ENCODE assay signal across 8 cellular contexts in genomic region chr11:118917488-118918127, GRCh38. TPM values are rescaled to one million over a fixed set of nuclear protein-coding genes. Genes with fewer than 3 reads are reported as not detected.
DNase-seq lines count a peak whose midpoint lies in the region; ATAC-seq and TF ChIP-seq lines count a peak whose summit lies in the region.

No MANE protein-coding gene starts in this region.

- H3K9me3 ChIP-seq in T-helper 17 cell (ENCODE audit: control insufficient read depth, low read length, poor library complexity, severe bottlenecking) (no peaks in the 10 kb centered on the region), mesodermal cell (ENCODE audit: control insufficient read depth, low read length) (no peaks in the 10 kb centered on the region)

- peak overlapping the region in 55 of 59 donors; percentile 50 to 98 (median 94) for H3K27ac ChIP-seq in dorsolateral prefrontal cortex
- peak overlapping the region; percentile 93 for H3K27ac ChIP-seq in mesodermal cell (ENCODE audit: low read depth, low read length, severe bottlenecking)

- intact Hi-C loops in activated CD4-positive, alpha-beta T cell treated with anti-CD3 and anti-CD28 coated beads, Interleukin-2, amount 10 ng/mL, durations not matched to agents 24 days and 14 days (cut with micrococcal nuclease) = loop anchor here (1.0 kb wide), 1 partner anchor 11 kb away; no protein-coding TSS in a partner anchor
- intact Hi-C loops in dorsolateral prefrontal cortex (cut with DNase I) = no loop called here

- H3K36me3 ChIP-seq in mesodermal cell (ENCODE audit: control insufficient read depth, insufficient read depth, low read length) = peaks cover 25% of the 10 kb centered on the region

- TF ChIP-seq CTCF in dorsolateral prefrontal cortex (IDR thresholded peaks at IDR 0.05 in 54 of 56, conservative IDR thresholded peaks at IDR 0.05 in 2 of 56; ENCODE audit: low read depth in 1 of 56, partially characterized antibody in 56 of 56) = no peak
- no peak for TF ChIP-seq CTCF in type B pancreatic cell (conservative IDR thresholded peaks at IDR 0.05)

- H3K4me1 Mint-ChIP-seq in activated CD4-positive, alpha-beta T cell treated with anti-CD3 and anti-CD28 coated beads, Interleukin-2, amount 10 ng/mL, durations not matched to agents 24 days and 14 days = peaks cover 82% of the 10 kb centered on the region
- H3K4me1 Mint-ChIP-seq in T-helper 17 cell (peaks cover 69% of the 10 kb centered on the region), type B pancreatic cell (ENCODE audit: unreplicated experiment) (peaks cover 67% of the 10 kb centered on the region)

- H3K9me3 Mint-ChIP-seq in activated CD4-positive, alpha-beta T cell treated with anti-CD3 and anti-CD28 coated beads, Interleukin-2, amount 10 ng/mL, durations not matched to agents 24 days and 14 days = no peaks in the 10 kb centered on the region
- no peaks in the 10 kb centered on the region for H3K9me3 Mint-ChIP-seq in type B pancreatic cell

- peak overlapping the region in 27 of 59 donors; percentile 0 to 55 (median 22) for H3K4me3 ChIP-seq in dorsolateral prefrontal cortex
- H3K4me3 ChIP-seq in mesodermal cell (ENCODE audit: extremely low read depth, insufficient read depth, low read length, poor library complexity, severe bottlenecking) = peak overlapping the region; percentile 30

- H3K27ac Mint-ChIP-seq in activated CD4-positive, alpha-beta T cell treated with anti-CD3 and anti-CD28 coated beads, Interleukin-2, amount 10 ng/mL, durations not matched to agents 24 days and 14 days = peak overlapping the region; percentile 97
- H3K27ac Mint-ChIP-seq in T-helper 17 cell (peak overlapping the region; percentile 98), type B pancreatic cell (peak overlapping the region; percentile 98)

- H3K36me3 Mint-ChIP-seq in activated CD4-positive, alpha-beta T cell treated with anti-CD3 and anti-CD28 coated beads, Interleukin-2, amount 10 ng/mL, durations not matched to agents 24 days and 14 days (ENCODE audit: low read depth) = peaks cover 14% of the 10 kb centered on the region
- H3K36me3 Mint-ChIP-seq in T-helper 17 cell (ENCODE audit: low read depth) (peaks cover 3% of the 10 kb centered on the region), type B pancreatic cell (no peaks in the 10 kb centered on the region)

- H3K4me1 ChIP-seq in mesodermal cell (ENCODE audit: control insufficient read depth, insufficient read depth, low read length, poor library complexity, severe bottlenecking) = peaks cover 93% of the 10 kb centered on the region

- H3K4me3 Mint-ChIP-seq in activated CD4-positive, alpha-beta T cell treated with anti-CD3 and anti-CD28 coated beads, Interleukin-2, amount 10 ng/mL, durations not matched to agents 24 days and 14 days = peak overlapping the region; percentile 90
- peak overlapping the region; percentile 79 for H3K4me3 Mint-ChIP-seq in T-helper 17 cell
- H3K4me3 Mint-ChIP-seq in type B pancreatic cell = peak overlapping the region; percentile 84

- H3K27me3 Mint-ChIP-seq in activated CD4-positive, alpha-beta T cell treated with anti-CD3 and anti-CD28 coated beads, Interleukin-2, amount 10 ng/mL, durations not matched to agents 24 days and 14 days = no peaks in the 10 kb centered on the region
- H3K27me3 Mint-ChIP-seq in T-helper 17 cell (no peaks in the 10 kb centered on the region), type B pancreatic cell (no peaks in the 10 kb centered on the region)

- no peaks in the 10 kb centered on the region for H3K27me3 ChIP-seq in dorsolateral prefrontal cortex

- 33 to 34% methylated on average over 8 to 9 of the region's 13 CpGs for WGBS in mesodermal cell (ENCODE audit: insufficient coverage in 2 of 2), 2 experiments

- peak; percentile 86 for DNase-seq in activated CD4-positive, alpha-beta T cell treated with anti-CD3 and anti-CD28 coated beads, Interleukin-2, amount 10 ng/mL, durations not matched to agents 24 days and 14 days
- DNase-seq in activated CD4-positive, alpha-beta T cell treated with anti-CD3 and anti-CD28 coated beads, Interleukin-2, amount 50 U/mL, for 4 hours = no peak
- DNase-seq in T-helper 17 cell (peak in 2 of 3 donors; percentile 43 to 54), dorsolateral prefrontal cortex (peak in 1 of 10 donors; percentile 42), type B pancreatic cell (ENCODE audit: extremely low spot score, unreplicated experiment) (no peak), retina (no peak)

- peak; percentile 55 for ATAC-seq in T-helper 17 cell
- no peak for ATAC-seq in HG03439 (IDR thresholded peaks at IDR 0.05; ENCODE audit: unreplicated experiment)

RNA-seq across cellular contexts. Expression of gene BCL9L, which starts 8.1 kb away (rescaled TPM):
- 25.1 and 28.5 TPM in 2 replicates for total RNA-seq in activated CD4-positive, alpha-beta T cell treated with anti-CD3 and anti-CD28 coated beads, Interleukin-2, amount 10 ng/mL, durations not matched to agents 24 days and 14 days
- total RNA-seq in T-helper 17 cell = 100 to 1,000 TPM; 186 to 204 TPM
- total RNA-seq in dorsolateral prefrontal cortex = 10 to 100 TPM; 18.7 to 59.0 (median 28.4) TPM
- polyA plus RNA-seq in mesodermal cell (2013, experiment 1 of 2) = 31.3 TPM
- 31.9 TPM for polyA plus RNA-seq in mesodermal cell (2013, experiment 2 of 2)
- total RNA-seq in type B pancreatic cell (ENCODE audit: low replicate concordance) = 44.4 and 77.2 TPM in 2 replicates

RNA-seq across cellular contexts. Expression of gene CXCR5, which starts 33.9 kb away (rescaled TPM):
- total RNA-seq in activated CD4-positive, alpha-beta T cell treated with anti-CD3 and anti-CD28 coated beads, Interleukin-2, amount 10 ng/mL, durations not matched to agents 24 days and 14 days = 6.1 and 6.4 TPM in 2 replicates
- 10 to 100 TPM; 11.1 to 15.0 TPM for total RNA-seq in T-helper 17 cell
- not detected for total RNA-seq in dorsolateral prefrontal cortex
- not detected for polyA plus RNA-seq in mesodermal cell (2013, experiment 1 of 2)
- not detected for polyA plus RNA-seq in mesodermal cell (2013, experiment 2 of 2)
- total RNA-seq in type B pancreatic cell (ENCODE audit: low replicate concordance) = not detected in 2 replicates

RNA-seq across cellular contexts. Expression of gene UPK2, which starts 38.5 kb away (rescaled TPM):
- not detected in 2 replicates for total RNA-seq in activated CD4-positive, alpha-beta T cell treated with anti-CD3 and anti-CD28 coated beads, Interleukin-2, amount 10 ng/mL, durations not matched to agents 24 days and 14 days
- total RNA-seq in T-helper 17 cell = not detected
- 1 to 10 TPM in 3 of 120 experiments, under 1 TPM in 24, not detected in 93; 0.43 to 1.2 (median 0.59) TPM for total RNA-seq in dorsolateral prefrontal cortex
- polyA plus RNA-seq in mesodermal cell (2013, experiment 1 of 2) = not detected
- polyA plus RNA-seq in mesodermal cell (2013, experiment 2 of 2) = 0.35 TPM
- 26.8 and 30.1 TPM in 2 replicates for total RNA-seq in type B pancreatic cell (ENCODE audit: low replicate concordance)

RNA-seq across cellular contexts. Expression of gene FOXR1, which starts 54.0 kb away (rescaled TPM):
- total RNA-seq in activated CD4-positive, alpha-beta T cell treated with anti-CD3 and anti-CD28 coated beads, Interleukin-2, amount 10 ng/mL, durations not matched to agents 24 days and 14 days = not detected in 2 replicates
- total RNA-seq in T-helper 17 cell (not detected), dorsolateral prefrontal cortex (under 1 TPM in 1 of 120 experiments, not detected in 119; 0.44 TPM), type B pancreatic cell (ENCODE audit: low replicate concordance) (not detected in 2 replicates)
- not detected for polyA plus RNA-seq in mesodermal cell (2013, experiment 1 of 2)
- polyA plus RNA-seq in mesodermal cell (2013, experiment 2 of 2) = not detected

Comparison
In these comparisons a context has a peak if more than half of its experiments do, and no peak if none do; other contexts are left out.
1. DNase-seq: peak in activated CD4-positive, alpha-beta T cell treated with anti-CD3 and anti-CD28 coated beads, Interleukin-2, amount 10 ng/mL, durations not matched to agents 24 days and 14 days (single experiment) and T-helper 17 cell (2 of 3); none in activated CD4-positive, alpha-beta T cell treated with anti-CD3 and anti-CD28 coated beads, Interleukin-2, amount 50 U/mL, for 4 hours (0 of 2), type B pancreatic cell (single experiment) and retina (single experiment).
2. RNA of gene UPK2, which starts 38.5 kb away (total RNA-seq): 26.8 to 30.1 TPM in type B pancreatic cell; 0.43 to 1.2 TPM in dorsolateral prefrontal cortex, not detected in T-helper 17 cell and not detected in activated CD4-positive, alpha-beta T cell treated with anti-CD3 and anti-CD28 coated beads, Interleukin-2, amount 10 ng/mL, durations not matched to agents 24 days and 14 days; every median in the first group is over 10 times any median in the second.
3. Peak in every context shown above with its lines, with median percentiles within 50 percentile points of each other: H3K27ac Mint-ChIP-seq and H3K4me3 Mint-ChIP-seq.